ENCODE assay signal across 8 cellular contexts in genomic region chr12:124915249-124916236, GRCh38. TPM values are rescaled to one million over a fixed set of nuclear protein-coding genes. Genes with fewer than 3 reads are reported as not detected.
DNase-seq lines count a peak whose midpoint lies in the region; ATAC-seq and TF ChIP-seq lines count a peak whose summit lies in the region.

No MANE protein-coding gene starts in this region.

- no peaks in the 10 kb centered on the region for H3K9me3 Mint-ChIP-seq in activated CD4-positive, alpha-beta memory T cell treated with anti-CD3 and anti-CD28 coated beads, Interleukin-2, amount 10 ng/mL, durations not matched to agents 7 days and 5 days
- peaks cover 23% of the 10 kb centered on the region for H3K9me3 Mint-ChIP-seq in glutamatergic neuron (ENCODE audit: unreplicated experiment)

- peak overlapping the region; percentile 87 for H4K12ac ChIP-seq in trophoblast cell (ENCODE audit: low read depth, low read length)

- H3K79me2 ChIP-seq in DND-41 (ENCODE audit: insufficient read depth, low read length) (peaks cover 47% of the 10 kb centered on the region), trophoblast cell (ENCODE audit: control insufficient read depth, insufficient read depth, low read length, poor library complexity) (peaks cover 16% of the 10 kb centered on the region)

- H3K4me1 Mint-ChIP-seq in activated CD4-positive, alpha-beta memory T cell treated with anti-CD3 and anti-CD28 coated beads, Interleukin-2, amount 10 ng/mL, durations not matched to agents 7 days and 5 days: peaks cover 83% of the 10 kb centered on the region
- H3K4me1 Mint-ChIP-seq in glutamatergic neuron (ENCODE audit: low read depth, unreplicated experiment): peaks cover 46% of the 10 kb centered on the region

- H3K4me2 ChIP-seq in DND-41 (ENCODE audit: insufficient read depth, low read length) (peak overlapping the region; percentile 77), trophoblast cell (ENCODE audit: low read length) (peak overlapping the region; percentile 77)

- H3K36me3 ChIP-seq in DND-41 (ENCODE audit: insufficient read depth, low read length) (peaks cover 34% of the 10 kb centered on the region), trophoblast cell (ENCODE audit: control insufficient read depth in 1 of 2, insufficient read depth in 2 of 2, low read length in 2 of 2) (peaks cover 18 to 20% of the 10 kb centered on the region in 2 experiments)

- H2BK120ac ChIP-seq in trophoblast cell (ENCODE audit: insufficient read depth, low read length, poor library complexity): peak overlapping the region; percentile 100

- CTCF ChIA-PET in activated CD4-positive, alpha-beta memory T cell treated with anti-CD3 and anti-CD28 coated beads, Interleukin-2, amount 10 ng/mL, durations not matched to agents 7 days and 5 days (lab: Charles Lee): interaction anchor here (6.8 to 12.2 kb wide), 2 partner anchors 9 to 23 kb away, joined by 64 to 286 read pairs; no protein-coding TSS in a partner anchor

- H3K27me3 Mint-ChIP-seq in activated CD4-positive, alpha-beta memory T cell treated with anti-CD3 and anti-CD28 coated beads, Interleukin-2, amount 10 ng/mL, durations not matched to agents 7 days and 5 days: no peaks in the 10 kb centered on the region
- peaks cover 28% of the 10 kb centered on the region for H3K27me3 Mint-ChIP-seq in glutamatergic neuron (ENCODE audit: unreplicated experiment)

- peaks cover 68% of the 10 kb centered on the region for H3K4me1 ChIP-seq in DND-41 (ENCODE audit: insufficient read depth, low read length)
- H3K4me1 ChIP-seq in trophoblast cell (ENCODE audit: control insufficient read depth in 1 of 2, insufficient read depth in 2 of 2, low read length in 2 of 2): peaks cover 3 to 22% of the 10 kb centered on the region in 2 experiments

- H3K9me3 ChIP-seq in DND-41 (ENCODE audit: insufficient read depth, low read length, severe bottlenecking): no peaks in the 10 kb centered on the region
- no peaks in the 10 kb centered on the region for H3K9me3 ChIP-seq in trophoblast cell (ENCODE audit: insufficient read depth, low read depth, low read length)

- H4K8ac ChIP-seq in trophoblast cell (ENCODE audit: low read depth, low read length): peak overlapping the region; percentile 98

- H2BK5ac ChIP-seq in trophoblast cell (ENCODE audit: low read depth, low read length, poor library complexity): peak overlapping the region; percentile 100

- H3K27me3 ChIP-seq in DND-41 (ENCODE audit: insufficient read depth, low read length, poor library complexity) (no peaks in the 10 kb centered on the region), trophoblast cell (ENCODE audit: insufficient read depth, low read length) (no peaks in the 10 kb centered on the region)

- H3K79me1 ChIP-seq in trophoblast cell (ENCODE audit: low read length): peaks cover 31% of the 10 kb centered on the region

- peak overlapping the region; percentile 99 for H3K27ac Mint-ChIP-seq in activated CD4-positive, alpha-beta memory T cell treated with anti-CD3 and anti-CD28 coated beads, Interleukin-2, amount 10 ng/mL, durations not matched to agents 7 days and 5 days
- peak overlapping the region; percentile 98 for H3K27ac Mint-ChIP-seq in glutamatergic neuron (ENCODE audit: unreplicated experiment)

- H3K4me3 Mint-ChIP-seq in activated CD4-positive, alpha-beta memory T cell treated with anti-CD3 and anti-CD28 coated beads, Interleukin-2, amount 10 ng/mL, durations not matched to agents 7 days and 5 days: peak overlapping the region; percentile 100
- peak overlapping the region; percentile 90 for H3K4me3 Mint-ChIP-seq in glutamatergic neuron (ENCODE audit: unreplicated experiment)

- no CpG with 5 or more reads among the region's 21 CpGs for WGBS in trophoblast cell (ENCODE audit: extremely low coverage, insufficient coverage, insufficient read length)

- no peak; the same call in 2 of the 3 replicates for ATAC-seq in DND-41 (ENCODE audit: insufficient read depth, low read depth)
- peak; percentile 8 for ATAC-seq in HG02759 (IDR thresholded peaks at IDR 0.05; ENCODE audit: unreplicated experiment)

- H3K4me3 ChIP-seq in DND-41 (ENCODE audit: low read depth in 1 of 2, low read length in 2 of 2): peak overlapping the region; percentile 73 to 94; a peak in 3 of 4 replicates
- H3K4me3 ChIP-seq in trophoblast cell (ENCODE audit: low read depth, low read length): peak overlapping the region; percentile 88

- TF ChIP-seq CTCF in DND-41 (IDR thresholded peaks at IDR 0.05; ENCODE audit: borderline replicate concordance, extremely low read depth, low read length, poor library complexity, severe bottlenecking) (no peak), glutamatergic neuron (IDR thresholded peaks at IDR 0.05; ENCODE audit: partially characterized antibody, unreplicated experiment) (no peak)

- no peak overlapping the region for H3K23ac ChIP-seq in trophoblast cell (ENCODE audit: low read length)

- DNase-seq in DND-41 (no peak), glutamatergic neuron (no peak), trophoblast cell (peak in 1 of 2 donors; percentile 50), GM19238 (ENCODE audit: insufficient read length, low spot score) (no peak), OCI-M2 (lab: John Stamatoyannopoulos, UW; ENCODE audit: unreplicated experiment) (no peak), dedifferentiated amniotic fluid mesenchymal stem cell (ENCODE audit: extremely low spot score) (no peak)
- no peak for DNase-seq in activated CD4-positive, alpha-beta memory T cell treated with anti-CD3 and anti-CD28 coated beads, Interleukin-2, amount 10 ng/mL, durations not matched to agents 7 days and 5 days

- H2AFZ ChIP-seq in DND-41 (ENCODE audit: low read depth, low read length) (peak overlapping the region; percentile 99), trophoblast cell (ENCODE audit: insufficient read depth, low read length, poor library complexity) (peak overlapping the region; percentile 99)

- H2BK12ac ChIP-seq in trophoblast cell (ENCODE audit: low read length): peak overlapping the region; percentile 96

- H3K18ac ChIP-seq in trophoblast cell (ENCODE audit: low read length): peak overlapping the region; percentile 99

- H3K4ac ChIP-seq in trophoblast cell (ENCODE audit: low read depth, low read length): peak overlapping the region; percentile 98

- peak overlapping the region; percentile 97 for H3K14ac ChIP-seq in trophoblast cell (ENCODE audit: low read length)

- peak overlapping the region; percentile 100 for H4K91ac ChIP-seq in trophoblast cell (ENCODE audit: low read depth, low read length)

- H3K36me3 Mint-ChIP-seq in activated CD4-positive, alpha-beta memory T cell treated with anti-CD3 and anti-CD28 coated beads, Interleukin-2, amount 10 ng/mL, durations not matched to agents 7 days and 5 days (ENCODE audit: low read depth): peaks cover 41% of the 10 kb centered on the region
- H3K36me3 Mint-ChIP-seq in glutamatergic neuron (ENCODE audit: unreplicated experiment): peaks cover 16% of the 10 kb centered on the region

- H4K20me1 ChIP-seq in DND-41 (ENCODE audit: insufficient read depth, low read length): peaks cover 33% of the 10 kb centered on the region

- POLR2A ChIA-PET in activated CD4-positive, alpha-beta memory T cell treated with anti-CD3 and anti-CD28 coated beads, Interleukin-2, amount 10 ng/mL, durations not matched to agents 7 days and 5 days (lab: Charles Lee): interaction anchor here (1.1 to 11.2 kb wide), 6 partner anchors 10 to 462 kb away, joined by 3 to 462 read pairs (median 26); partner anchors contain the start of gene BRI3BP

- H3K9ac ChIP-seq in DND-41 (ENCODE audit: low read depth, low read length): peak overlapping the region; percentile 80
- H3K9ac ChIP-seq in trophoblast cell (ENCODE audit: low read length): peak overlapping the region; percentile 62

- H2AK5ac ChIP-seq in trophoblast cell (ENCODE audit: low read length): peak overlapping the region; percentile 93

- H3K27ac ChIP-seq in DND-41 (ENCODE audit: low read length): peak overlapping the region; percentile 100
- peak overlapping the region; percentile 98 for H3K27ac ChIP-seq in trophoblast cell (ENCODE audit: low read depth, low read length)

RNA-seq across cellular contexts. Expression of gene UBC, which starts 1.1 kb away (rescaled TPM):
- total RNA-seq in activated CD4-positive, alpha-beta memory T cell treated with anti-CD3 and anti-CD28 coated beads, Interleukin-2, amount 10 ng/mL, durations not matched to agents 7 days and 5 days: 1,000 to 10,000 TPM; 1,545 to 1,580 TPM
- total RNA-seq in glutamatergic neuron (ENCODE audit: unreplicated experiment): 966 TPM
- polyA plus RNA-seq in trophoblast cell (2013): 1,300 and 1,363 TPM in 2 replicates

RNA-seq across cellular contexts. Expression of gene SCARB1, which starts 51.9 kb away (rescaled TPM):
- 1 to 10 TPM; 4.3 to 5.8 TPM for total RNA-seq in activated CD4-positive, alpha-beta memory T cell treated with anti-CD3 and anti-CD28 coated beads, Interleukin-2, amount 10 ng/mL, durations not matched to agents 7 days and 5 days
- total RNA-seq in glutamatergic neuron (ENCODE audit: unreplicated experiment): 25.1 TPM
- polyA plus RNA-seq in trophoblast cell (2013): 102 and 105 TPM in 2 replicates
